Comparison of ENCODE assay signal across 1 cellular context in the genomic region with DNA sequence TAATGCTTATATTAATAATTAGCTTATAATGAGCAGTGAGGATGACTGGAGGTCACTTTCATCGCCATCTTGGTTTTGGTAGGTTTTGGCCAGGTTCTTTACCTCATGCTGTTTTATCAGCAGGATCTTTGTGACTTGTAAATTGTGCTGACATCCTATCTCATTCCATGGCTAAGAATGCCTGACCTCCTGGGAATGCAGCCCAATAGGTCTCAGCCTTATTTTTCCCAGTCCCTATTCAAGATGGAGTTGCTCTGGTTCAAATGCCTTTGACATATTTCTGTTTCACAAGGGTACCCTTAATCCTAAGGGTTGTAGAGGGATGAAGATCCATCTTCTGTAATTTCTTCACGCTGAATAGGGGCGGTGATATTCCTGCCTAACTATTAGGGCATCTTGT.
TF ChIP-seq lines count a peak whose summit lies in the region.

No MANE protein-coding gene starts in this region.

TF ChIP-seq in WTC11, 78 proteins besides CTCF, POLR2A, EP300 and RAD21 (continues in another document):
- TF ChIP-seq NR2C2 (CRISPR knock-in tag; IDR thresholded peaks at IDR 0.05) (no peak), NR1H2 (CRISPR knock-in tag; IDR thresholded peaks at IDR 0.05) (no peak), JUN (CRISPR knock-in tag; IDR thresholded peaks at IDR 0.05) (no peak), JAZF1 (CRISPR knock-in tag; IDR thresholded peaks at IDR 0.05) (no peak), NFATC4 (CRISPR knock-in tag; IDR thresholded peaks at IDR 0.05) (0 out of 2 replicates have a peak, but pooled peaks have one; percentile 55), ZNF416 (CRISPR knock-in tag; IDR thresholded peaks at IDR 0.05) (no peak), SMAD3 (CRISPR knock-in tag; IDR thresholded peaks at IDR 0.05; ENCODE audit: borderline replicate concordance) (no peak), ZNF263 (CRISPR knock-in tag; IDR thresholded peaks at IDR 0.05; ENCODE audit: low read depth) (no peak), MYBL2 (CRISPR knock-in tag; IDR thresholded peaks at IDR 0.05) (no peak), ZNF671 (CRISPR knock-in tag; IDR thresholded peaks at IDR 0.05) (no peak), FOXJ3 (CRISPR knock-in tag; IDR thresholded peaks at IDR 0.05; ENCODE audit: borderline replicate concordance) (no peak), SOX15 (CRISPR knock-in tag; IDR thresholded peaks at IDR 0.05) (no peak), ZBTB21 (CRISPR knock-in tag; IDR thresholded peaks at IDR 0.05; ENCODE audit: borderline replicate concordance) (no peak), NR3C1 (CRISPR knock-in tag; conservative IDR thresholded peaks at IDR 0.05; ENCODE audit: low read depth) (no peak), RORB (CRISPR knock-in tag; IDR thresholded peaks at IDR 0.05) (no peak), CBFB (CRISPR knock-in tag; IDR thresholded peaks at IDR 0.05; ENCODE audit: low read depth) (no peak), GRHL2 (CRISPR knock-in tag; IDR thresholded peaks at IDR 0.05; ENCODE audit: insufficient replicate concordance, severe bottlenecking) (no peak), MXD4 (CRISPR knock-in tag; IDR thresholded peaks at IDR 0.05; ENCODE audit: borderline replicate concordance) (peak; percentile 88), TEAD1 (CRISPR knock-in tag; IDR thresholded peaks at IDR 0.05) (peak; percentile 58; the same call in 1 of the 2 replicates), FOXK1 (CRISPR knock-in tag; IDR thresholded peaks at IDR 0.05) (no peak), ELF4 (CRISPR knock-in tag; IDR thresholded peaks at IDR 0.05; ENCODE audit: low read depth) (no peak)
- TF ChIP-seq, protein P1, sequence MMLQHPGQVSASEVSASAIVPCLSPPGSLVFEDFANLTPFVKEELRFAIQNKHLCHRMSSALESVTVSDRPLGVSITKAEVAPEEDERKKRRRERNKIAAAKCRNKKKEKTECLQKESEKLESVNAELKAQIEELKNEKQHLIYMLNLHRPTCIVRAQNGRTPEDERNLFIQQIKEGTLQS (CRISPR knock-in tag; conservative IDR thresholded peaks at IDR 0.05): no peak
- TF ChIP-seq, protein P2, sequence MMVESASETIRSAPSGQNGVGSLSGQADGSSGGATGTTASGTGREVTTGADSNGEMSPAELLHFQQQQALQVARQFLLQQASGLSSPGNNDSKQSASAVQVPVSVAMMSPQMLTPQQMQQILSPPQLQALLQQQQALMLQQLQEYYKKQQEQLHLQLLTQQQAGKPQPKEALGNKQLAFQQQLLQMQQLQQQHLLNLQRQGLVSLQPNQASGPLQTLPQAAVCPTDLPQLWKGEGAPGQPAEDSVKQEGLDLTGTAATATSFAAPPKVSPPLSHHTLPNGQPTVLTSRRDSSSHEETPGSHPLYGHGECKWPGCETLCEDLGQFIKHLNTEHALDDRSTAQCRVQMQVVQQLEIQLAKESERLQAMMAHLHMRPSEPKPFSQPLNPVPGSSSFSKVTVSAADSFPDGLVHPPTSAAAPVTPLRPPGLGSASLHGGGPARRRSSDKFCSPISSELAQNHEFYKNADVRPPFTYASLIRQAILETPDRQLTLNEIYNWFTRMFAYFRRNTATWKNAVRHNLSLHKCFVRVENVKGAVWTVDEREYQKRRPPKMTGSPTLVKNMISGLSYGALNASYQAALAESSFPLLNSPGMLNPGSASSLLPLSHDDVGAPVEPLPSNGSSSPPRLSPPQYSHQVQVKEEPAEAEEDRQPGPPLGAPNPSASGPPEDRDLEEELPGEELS (CRISPR knock-in tag; IDR thresholded peaks at IDR 0.05): no peak
- TF ChIP-seq, protein P3, sequence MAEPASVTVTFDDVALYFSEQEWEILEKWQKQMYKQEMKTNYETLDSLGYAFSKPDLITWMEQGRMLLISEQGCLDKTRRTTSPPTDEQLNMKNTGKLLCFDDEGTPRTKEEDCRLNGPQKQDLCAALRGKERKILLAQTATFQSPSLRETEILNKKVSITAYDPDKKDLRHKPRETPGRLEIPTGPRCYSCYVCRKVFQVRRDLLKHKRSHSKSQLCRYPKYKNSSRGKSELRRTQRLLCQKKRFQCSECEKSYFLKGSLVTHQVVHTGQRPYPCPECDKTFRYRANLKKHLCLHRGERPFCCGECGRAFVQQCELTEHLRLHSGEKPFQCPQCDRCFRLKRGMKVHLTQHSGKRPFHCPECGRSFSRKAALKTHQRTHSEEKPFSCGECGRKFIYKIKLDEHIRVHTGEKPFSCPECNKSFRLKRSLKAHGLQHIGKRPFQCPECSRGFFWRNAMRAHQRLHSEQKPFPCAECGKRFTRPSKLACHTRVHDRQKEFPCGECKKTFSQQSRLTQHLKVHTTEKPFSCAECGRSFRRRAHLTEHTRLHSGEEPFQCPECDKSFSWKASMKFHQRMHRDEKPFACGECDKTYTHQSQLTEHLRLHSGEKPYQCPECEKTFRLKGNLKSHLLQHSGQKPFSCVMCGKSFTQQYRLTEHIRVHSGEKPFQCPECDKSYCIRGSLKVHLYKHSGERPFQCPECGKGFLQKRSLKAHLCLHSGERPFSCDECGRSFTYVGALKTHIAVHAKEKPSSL (CRISPR knock-in tag; conservative IDR thresholded peaks at IDR 0.05): peak; percentile 73
- TF ChIP-seq, protein P4, sequence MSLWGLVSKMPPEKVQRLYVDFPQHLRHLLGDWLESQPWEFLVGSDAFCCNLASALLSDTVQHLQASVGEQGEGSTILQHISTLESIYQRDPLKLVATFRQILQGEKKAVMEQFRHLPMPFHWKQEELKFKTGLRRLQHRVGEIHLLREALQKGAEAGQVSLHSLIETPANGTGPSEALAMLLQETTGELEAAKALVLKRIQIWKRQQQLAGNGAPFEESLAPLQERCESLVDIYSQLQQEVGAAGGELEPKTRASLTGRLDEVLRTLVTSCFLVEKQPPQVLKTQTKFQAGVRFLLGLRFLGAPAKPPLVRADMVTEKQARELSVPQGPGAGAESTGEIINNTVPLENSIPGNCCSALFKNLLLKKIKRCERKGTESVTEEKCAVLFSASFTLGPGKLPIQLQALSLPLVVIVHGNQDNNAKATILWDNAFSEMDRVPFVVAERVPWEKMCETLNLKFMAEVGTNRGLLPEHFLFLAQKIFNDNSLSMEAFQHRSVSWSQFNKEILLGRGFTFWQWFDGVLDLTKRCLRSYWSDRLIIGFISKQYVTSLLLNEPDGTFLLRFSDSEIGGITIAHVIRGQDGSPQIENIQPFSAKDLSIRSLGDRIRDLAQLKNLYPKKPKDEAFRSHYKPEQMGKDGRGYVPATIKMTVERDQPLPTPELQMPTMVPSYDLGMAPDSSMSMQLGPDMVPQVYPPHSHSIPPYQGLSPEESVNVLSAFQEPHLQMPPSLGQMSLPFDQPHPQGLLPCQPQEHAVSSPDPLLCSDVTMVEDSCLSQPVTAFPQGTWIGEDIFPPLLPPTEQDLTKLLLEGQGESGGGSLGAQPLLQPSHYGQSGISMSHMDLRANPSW (CRISPR knock-in tag; conservative IDR thresholded peaks at IDR 0.05; ENCODE audit: low read depth): no peak
- TF ChIP-seq, protein P5, sequence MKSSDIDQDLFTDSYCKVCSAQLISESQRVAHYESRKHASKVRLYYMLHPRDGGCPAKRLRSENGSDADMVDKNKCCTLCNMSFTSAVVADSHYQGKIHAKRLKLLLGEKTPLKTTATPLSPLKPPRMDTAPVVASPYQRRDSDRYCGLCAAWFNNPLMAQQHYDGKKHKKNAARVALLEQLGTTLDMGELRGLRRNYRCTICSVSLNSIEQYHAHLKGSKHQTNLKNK (CRISPR knock-in tag; IDR thresholded peaks at IDR 0.05): no peak
- TF ChIP-seq, protein P6, sequence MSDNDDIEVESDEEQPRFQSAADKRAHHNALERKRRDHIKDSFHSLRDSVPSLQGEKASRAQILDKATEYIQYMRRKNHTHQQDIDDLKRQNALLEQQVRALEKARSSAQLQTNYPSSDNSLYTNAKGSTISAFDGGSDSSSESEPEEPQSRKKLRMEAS (CRISPR knock-in tag; IDR thresholded peaks at IDR 0.05): no peak
- TF ChIP-seq, protein P7, sequence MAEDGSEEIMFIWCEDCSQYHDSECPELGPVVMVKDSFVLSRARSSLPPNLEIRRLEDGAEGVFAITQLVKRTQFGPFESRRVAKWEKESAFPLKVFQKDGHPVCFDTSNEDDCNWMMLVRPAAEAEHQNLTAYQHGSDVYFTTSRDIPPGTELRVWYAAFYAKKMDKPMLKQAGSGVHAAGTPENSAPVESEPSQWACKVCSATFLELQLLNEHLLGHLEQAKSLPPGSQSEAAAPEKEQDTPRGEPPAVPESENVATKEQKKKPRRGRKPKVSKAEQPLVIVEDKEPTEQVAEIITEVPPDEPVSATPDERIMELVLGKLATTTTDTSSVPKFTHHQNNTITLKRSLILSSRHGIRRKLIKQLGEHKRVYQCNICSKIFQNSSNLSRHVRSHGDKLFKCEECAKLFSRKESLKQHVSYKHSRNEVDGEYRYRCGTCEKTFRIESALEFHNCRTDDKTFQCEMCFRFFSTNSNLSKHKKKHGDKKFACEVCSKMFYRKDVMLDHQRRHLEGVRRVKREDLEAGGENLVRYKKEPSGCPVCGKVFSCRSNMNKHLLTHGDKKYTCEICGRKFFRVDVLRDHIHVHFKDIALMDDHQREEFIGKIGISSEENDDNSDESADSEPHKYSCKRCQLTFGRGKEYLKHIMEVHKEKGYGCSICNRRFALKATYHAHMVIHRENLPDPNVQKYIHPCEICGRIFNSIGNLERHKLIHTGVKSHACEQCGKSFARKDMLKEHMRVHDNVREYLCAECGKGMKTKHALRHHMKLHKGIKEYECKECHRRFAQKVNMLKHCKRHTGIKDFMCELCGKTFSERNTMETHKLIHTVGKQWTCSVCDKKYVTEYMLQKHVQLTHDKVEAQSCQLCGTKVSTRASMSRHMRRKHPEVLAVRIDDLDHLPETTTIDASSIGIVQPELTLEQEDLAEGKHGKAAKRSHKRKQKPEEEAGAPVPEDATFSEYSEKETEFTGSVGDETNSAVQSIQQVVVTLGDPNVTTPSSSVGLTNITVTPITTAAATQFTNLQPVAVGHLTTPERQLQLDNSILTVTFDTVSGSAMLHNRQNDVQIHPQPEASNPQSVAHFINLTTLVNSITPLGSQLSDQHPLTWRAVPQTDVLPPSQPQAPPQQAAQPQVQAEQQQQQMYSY (CRISPR knock-in tag; IDR thresholded peaks at IDR 0.05): no peak
- TF ChIP-seq, protein P8, sequence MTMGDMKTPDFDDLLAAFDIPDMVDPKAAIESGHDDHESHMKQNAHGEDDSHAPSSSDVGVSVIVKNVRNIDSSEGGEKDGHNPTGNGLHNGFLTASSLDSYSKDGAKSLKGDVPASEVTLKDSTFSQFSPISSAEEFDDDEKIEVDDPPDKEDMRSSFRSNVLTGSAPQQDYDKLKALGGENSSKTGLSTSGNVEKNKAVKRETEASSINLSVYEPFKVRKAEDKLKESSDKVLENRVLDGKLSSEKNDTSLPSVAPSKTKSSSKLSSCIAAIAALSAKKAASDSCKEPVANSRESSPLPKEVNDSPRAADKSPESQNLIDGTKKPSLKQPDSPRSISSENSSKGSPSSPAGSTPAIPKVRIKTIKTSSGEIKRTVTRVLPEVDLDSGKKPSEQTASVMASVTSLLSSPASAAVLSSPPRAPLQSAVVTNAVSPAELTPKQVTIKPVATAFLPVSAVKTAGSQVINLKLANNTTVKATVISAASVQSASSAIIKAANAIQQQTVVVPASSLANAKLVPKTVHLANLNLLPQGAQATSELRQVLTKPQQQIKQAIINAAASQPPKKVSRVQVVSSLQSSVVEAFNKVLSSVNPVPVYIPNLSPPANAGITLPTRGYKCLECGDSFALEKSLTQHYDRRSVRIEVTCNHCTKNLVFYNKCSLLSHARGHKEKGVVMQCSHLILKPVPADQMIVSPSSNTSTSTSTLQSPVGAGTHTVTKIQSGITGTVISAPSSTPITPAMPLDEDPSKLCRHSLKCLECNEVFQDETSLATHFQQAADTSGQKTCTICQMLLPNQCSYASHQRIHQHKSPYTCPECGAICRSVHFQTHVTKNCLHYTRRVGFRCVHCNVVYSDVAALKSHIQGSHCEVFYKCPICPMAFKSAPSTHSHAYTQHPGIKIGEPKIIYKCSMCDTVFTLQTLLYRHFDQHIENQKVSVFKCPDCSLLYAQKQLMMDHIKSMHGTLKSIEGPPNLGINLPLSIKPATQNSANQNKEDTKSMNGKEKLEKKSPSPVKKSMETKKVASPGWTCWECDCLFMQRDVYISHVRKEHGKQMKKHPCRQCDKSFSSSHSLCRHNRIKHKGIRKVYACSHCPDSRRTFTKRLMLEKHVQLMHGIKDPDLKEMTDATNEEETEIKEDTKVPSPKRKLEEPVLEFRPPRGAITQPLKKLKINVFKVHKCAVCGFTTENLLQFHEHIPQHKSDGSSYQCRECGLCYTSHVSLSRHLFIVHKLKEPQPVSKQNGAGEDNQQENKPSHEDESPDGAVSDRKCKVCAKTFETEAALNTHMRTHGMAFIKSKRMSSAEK (CRISPR knock-in tag; IDR thresholded peaks at IDR 0.05; ENCODE audit: borderline replicate concordance): peak; percentile 95; the same call in 1 of the 2 replicates
- TF ChIP-seq, protein P9, sequence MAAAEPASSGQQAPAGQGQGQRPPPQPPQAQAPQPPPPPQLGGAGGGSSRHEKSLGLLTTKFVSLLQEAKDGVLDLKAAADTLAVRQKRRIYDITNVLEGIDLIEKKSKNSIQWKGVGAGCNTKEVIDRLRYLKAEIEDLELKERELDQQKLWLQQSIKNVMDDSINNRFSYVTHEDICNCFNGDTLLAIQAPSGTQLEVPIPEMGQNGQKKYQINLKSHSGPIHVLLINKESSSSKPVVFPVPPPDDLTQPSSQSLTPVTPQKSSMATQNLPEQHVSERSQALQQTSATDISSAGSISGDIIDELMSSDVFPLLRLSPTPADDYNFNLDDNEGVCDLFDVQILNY (CRISPR knock-in tag; IDR thresholded peaks at IDR 0.05): no peak
- TF ChIP-seq, protein P10, sequence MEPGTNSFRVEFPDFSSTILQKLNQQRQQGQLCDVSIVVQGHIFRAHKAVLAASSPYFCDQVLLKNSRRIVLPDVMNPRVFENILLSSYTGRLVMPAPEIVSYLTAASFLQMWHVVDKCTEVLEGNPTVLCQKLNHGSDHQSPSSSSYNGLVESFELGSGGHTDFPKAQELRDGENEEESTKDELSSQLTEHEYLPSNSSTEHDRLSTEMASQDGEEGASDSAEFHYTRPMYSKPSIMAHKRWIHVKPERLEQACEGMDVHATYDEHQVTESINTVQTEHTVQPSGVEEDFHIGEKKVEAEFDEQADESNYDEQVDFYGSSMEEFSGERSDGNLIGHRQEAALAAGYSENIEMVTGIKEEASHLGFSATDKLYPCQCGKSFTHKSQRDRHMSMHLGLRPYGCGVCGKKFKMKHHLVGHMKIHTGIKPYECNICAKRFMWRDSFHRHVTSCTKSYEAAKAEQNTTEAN (CRISPR knock-in tag; IDR thresholded peaks at IDR 0.05): no peak
- TF ChIP-seq, protein P11, sequence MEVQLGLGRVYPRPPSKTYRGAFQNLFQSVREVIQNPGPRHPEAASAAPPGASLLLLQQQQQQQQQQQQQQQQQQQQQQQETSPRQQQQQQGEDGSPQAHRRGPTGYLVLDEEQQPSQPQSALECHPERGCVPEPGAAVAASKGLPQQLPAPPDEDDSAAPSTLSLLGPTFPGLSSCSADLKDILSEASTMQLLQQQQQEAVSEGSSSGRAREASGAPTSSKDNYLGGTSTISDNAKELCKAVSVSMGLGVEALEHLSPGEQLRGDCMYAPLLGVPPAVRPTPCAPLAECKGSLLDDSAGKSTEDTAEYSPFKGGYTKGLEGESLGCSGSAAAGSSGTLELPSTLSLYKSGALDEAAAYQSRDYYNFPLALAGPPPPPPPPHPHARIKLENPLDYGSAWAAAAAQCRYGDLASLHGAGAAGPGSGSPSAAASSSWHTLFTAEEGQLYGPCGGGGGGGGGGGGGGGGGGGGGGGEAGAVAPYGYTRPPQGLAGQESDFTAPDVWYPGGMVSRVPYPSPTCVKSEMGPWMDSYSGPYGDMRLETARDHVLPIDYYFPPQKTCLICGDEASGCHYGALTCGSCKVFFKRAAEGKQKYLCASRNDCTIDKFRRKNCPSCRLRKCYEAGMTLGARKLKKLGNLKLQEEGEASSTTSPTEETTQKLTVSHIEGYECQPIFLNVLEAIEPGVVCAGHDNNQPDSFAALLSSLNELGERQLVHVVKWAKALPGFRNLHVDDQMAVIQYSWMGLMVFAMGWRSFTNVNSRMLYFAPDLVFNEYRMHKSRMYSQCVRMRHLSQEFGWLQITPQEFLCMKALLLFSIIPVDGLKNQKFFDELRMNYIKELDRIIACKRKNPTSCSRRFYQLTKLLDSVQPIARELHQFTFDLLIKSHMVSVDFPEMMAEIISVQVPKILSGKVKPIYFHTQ (CRISPR knock-in tag; IDR thresholded peaks at IDR 0.05): 0 out of 2 replicates have a peak, but pooled peaks have one; percentile 64
